In genomic region chr5:50751064-50751657, GRCh38 we compare ENCODE assay signal across 8 cellular contexts.
A peak's percentile ranks its signal among the peaks of the same experiment; 100 is the strongest.
DNase-seq lines count a peak whose midpoint lies in the region; ATAC-seq, FAIRE-seq and TF ChIP-seq lines count a peak whose summit lies in the region.

No MANE protein-coding gene starts in this region.

- H3K36me3 ChIP-seq in CD8-positive, alpha-beta T cell (ENCODE audit: insufficient read depth, low read length) = no peaks in the 10 kb centered on the region

- peak; percentile 88 for ATAC-seq in CD8-positive, alpha-beta T cell
- ATAC-seq in GM18502 (IDR thresholded peaks at IDR 0.05; ENCODE audit: poor library complexity, unreplicated experiment) = peak; percentile 94
- peak; percentile 93 for ATAC-seq in HG02852 (IDR thresholded peaks at IDR 0.05; ENCODE audit: unreplicated experiment)

- H3K27me3 ChIP-seq in CD8-positive, alpha-beta T cell (ENCODE audit: insufficient read depth, low read length) = no peaks in the 10 kb centered on the region

- POLR2A ChIA-PET in CD8-positive, alpha-beta T cell (lab: Charles Lee) = interaction anchor here (1.5 to 1.6 kb wide), 2 partner anchors 84 to 310 kb away, joined by 3 to 7 read pairs; partner anchors contain the start of gene EMB

- H3K4me1 Mint-ChIP-seq in CD8-positive, alpha-beta T cell (ENCODE audit: low read depth) = peaks cover 60% of the 10 kb centered on the region
- H3K4me1 Mint-ChIP-seq in osteocyte (ENCODE audit: unreplicated experiment) = peaks cover 6% of the 10 kb centered on the region

- peak in 5 of 7 experiments; percentile 11 to 47 (median 43) for DNase-seq in CD8-positive, alpha-beta T cell
- DNase-seq in NCI-H1694 treated with DMSO at 0.1 percent for 48 hours (lab: John Stamatoyannopoulos, UW) = peak; percentile 32
- peak; percentile 48 for DNase-seq in fibroblast of gingiva (ENCODE audit: low read depth)
- DNase-seq in osteocyte (ENCODE audit: extremely low spot score, unreplicated experiment) = no peak
- no peak for DNase-seq in HuH-7.5 (ENCODE audit: low spot score)

- peaks cover 2% of the 10 kb centered on the region for H3K9me3 Mint-ChIP-seq in CD8-positive, alpha-beta T cell
- H3K9me3 Mint-ChIP-seq in osteocyte (ENCODE audit: unreplicated experiment) = no peaks in the 10 kb centered on the region

- H3K4me1 ChIP-seq in CD8-positive, alpha-beta T cell (ENCODE audit: insufficient read depth, low read length) = peaks cover 44% of the 10 kb centered on the region

- H3K27me3 Mint-ChIP-seq in CD8-positive, alpha-beta T cell (ENCODE audit: low read depth) = no peaks in the 10 kb centered on the region
- no peaks in the 10 kb centered on the region for H3K27me3 Mint-ChIP-seq in osteocyte (ENCODE audit: unreplicated experiment)

- intact Hi-C loops in CD8-positive, alpha-beta T cell (cut with DNase I, micrococcal nuclease) = loop anchor here (1.0 to 5.0 kb wide), 8 partner anchors 38 to 310 kb away; partner anchors contain the start of gene EMB (in 1 of the 2)

- H3K27ac Mint-ChIP-seq in CD8-positive, alpha-beta T cell = peak overlapping the region; percentile 73
- no peak overlapping the region for H3K27ac Mint-ChIP-seq in osteocyte (ENCODE audit: unreplicated experiment)

- peak; percentile 90 for TF ChIP-seq CTCF in CD8-positive, alpha-beta T cell (IDR thresholded peaks at IDR 0.05)
- peak; percentile 87 for TF ChIP-seq CTCF in osteocyte (IDR thresholded peaks at IDR 0.05)

- no peaks in the 10 kb centered on the region for H3K9me3 ChIP-seq in CD8-positive, alpha-beta T cell (ENCODE audit: low read length)

- peak overlapping the region; percentile 40 for H3K4me3 Mint-ChIP-seq in CD8-positive, alpha-beta T cell
- H3K4me3 Mint-ChIP-seq in osteocyte (ENCODE audit: unreplicated experiment) = no peak overlapping the region

- FAIRE-seq in TTC549 (lab: Jason Lieb, UNC) = peak; percentile 36

- no peak overlapping the region for H3K4me3 ChIP-seq in CD8-positive, alpha-beta T cell (ENCODE audit: low read depth, low read length)

- peaks cover 35% of the 10 kb centered on the region for H3K36me3 Mint-ChIP-seq in CD8-positive, alpha-beta T cell
- peaks cover 2% of the 10 kb centered on the region for H3K36me3 Mint-ChIP-seq in osteocyte (ENCODE audit: unreplicated experiment)

- no peak overlapping the region for H3K27ac ChIP-seq in CD8-positive, alpha-beta T cell (ENCODE audit: low read depth, low read length)

- CTCF ChIA-PET in CD8-positive, alpha-beta T cell (lab: Charles Lee) = interaction anchor here (0.8 to 2.0 kb wide), 5 partner anchors 77 to 310 kb away, joined by 3 to 7 read pairs (median 3); partner anchors contain the start of gene EMB

Comparison
In these comparisons a context has a peak if more than half of its experiments do, and no peak if none do; other contexts are left out.
1. DNase-seq: peak in CD8-positive, alpha-beta T cell (5 of 7), NCI-H1694 treated with DMSO at 0.1 percent for 48 hours (single experiment) and fibroblast of gingiva (single experiment); none in osteocyte (single experiment) and HuH-7.5 (single experiment).
2. Peak in every context shown above with its lines, with median percentiles within 50 percentile points of each other: ATAC-seq.